ENCODE assay signal across 1 cellular context in the genomic region with DNA sequence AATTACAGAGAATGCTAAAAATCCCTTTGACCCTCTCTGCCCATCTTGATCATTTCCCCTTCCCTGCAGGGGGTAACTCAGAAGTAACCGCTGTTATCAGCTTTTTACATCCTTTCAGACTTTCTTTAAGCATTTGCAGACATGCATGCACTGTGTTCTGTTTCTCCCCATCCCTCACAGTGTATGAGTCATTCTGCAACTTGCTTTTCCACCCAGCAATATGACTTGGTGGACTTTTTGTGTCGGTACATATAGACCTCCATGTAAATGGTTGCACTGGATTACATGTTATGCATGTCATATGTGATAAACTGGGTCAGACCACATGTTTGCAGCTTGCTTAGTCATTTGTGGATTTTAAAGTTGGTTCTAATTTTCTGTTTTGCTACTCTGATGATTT.
TF ChIP-seq lines count a peak whose summit lies in the region.

No MANE protein-coding gene starts in this region.

TF ChIP-seq in GM23338, 12 proteins besides CTCF, POLR2A, EP300 and RAD21 (continued from another document):
- no peak for TF ChIP-seq REST (IDR thresholded peaks at IDR 0.05; ENCODE audit: unreplicated experiment)
- no peak for TF ChIP-seq ZNF114 (CRISPR knock-in tag; IDR thresholded peaks at IDR 0.05)
- TF ChIP-seq EZH2phosphoT487 (IDR thresholded peaks at IDR 0.05; ENCODE audit: unreplicated experiment) = no peak
TF ChIP-seq in GM23338: peak in this region for 2.
